26 cellular contexts compared by ENCODE assay signal in the genomic region with DNA sequence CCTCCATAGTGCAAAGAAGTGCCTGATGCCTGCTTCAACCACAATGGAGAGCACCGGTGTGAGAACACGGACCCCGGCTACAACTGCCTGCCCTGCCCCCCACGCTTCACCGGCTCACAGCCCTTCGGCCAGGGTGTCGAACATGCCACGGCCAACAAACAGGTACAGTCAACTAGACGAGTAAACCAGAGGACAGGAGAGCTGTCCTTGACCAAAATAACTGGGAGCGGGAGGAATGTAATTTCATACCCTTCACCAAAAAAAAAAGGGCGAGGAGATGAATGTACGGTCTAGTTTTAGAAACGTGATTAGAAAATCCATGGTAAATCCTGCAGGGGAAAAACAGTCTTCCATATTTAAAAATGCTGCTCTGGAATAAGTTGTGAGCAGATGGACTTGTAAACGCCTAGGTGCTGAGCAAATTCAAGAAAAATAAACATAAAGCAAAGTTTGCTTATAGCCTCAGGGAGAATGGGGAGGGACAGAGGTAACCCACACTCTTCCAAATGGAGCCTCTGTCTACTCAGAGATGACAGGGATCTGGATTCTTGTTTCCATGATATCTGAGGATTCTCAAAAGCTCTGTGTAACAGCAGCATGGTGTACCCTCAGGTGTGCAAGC. TPM values are rescaled to one million over a fixed set of nuclear protein-coding genes. Genes with fewer than 3 reads are reported as not detected.
DNase-seq lines count a peak whose midpoint lies in the region; ATAC-seq and TF ChIP-seq lines count a peak whose summit lies in the region.
"Had no signal": no experiment of that assay in that cellular context is flagged by ENCODE, and none has a peak within 500 bp of the region (broad histone marks: within the 10 kb centered on the region; RNA-seq: fewer than 3 reads in every experiment).

No MANE protein-coding gene starts in this region.

- H2AFZ ChIP-seq in GM23248: no peak overlapping the region
- H2AFZ ChIP-seq: GM23338 had no signal

- H3K4me1 ChIP-seq in GM23248 (ENCODE audit: insufficient read depth) (no peaks in the 10 kb centered on the region; the same call in 1 of the 2 replicates), stomach smooth muscle (ENCODE audit: control insufficient read depth, insufficient read depth, low read length) (peaks cover 50% of the 10 kb centered on the region), psoas muscle (no peaks in the 10 kb centered on the region)

- WGBS in GM23248 (ENCODE audit: low coverage in 1 of 2, low lambda C conversion rate in 2 of 2, missing lambda C conversion rate in 2 of 2), 2 experiments: 77 to 83% methylated on average over 14 of the region's 14 CpGs
- 67 to 80% (median 76%) methylated on average over 14 of the region's 14 CpGs for WGBS in psoas muscle, 3 donors

- H3K79me2 ChIP-seq in GM23248 (ENCODE audit: insufficient read depth): no peaks in the 10 kb centered on the region

- ATAC-seq in psoas muscle: no peak
- no peak for ATAC-seq in GM21717 (IDR thresholded peaks at IDR 0.05; ENCODE audit: unreplicated experiment)
- ATAC-seq in GM19023 (IDR thresholded peaks at IDR 0.05; ENCODE audit: unreplicated experiment): no peak
- ATAC-seq: activated naive CD8-positive, alpha-beta T cell treated with anti-CD3 and anti-CD28 coated beads, Interleukin-2, amount 50 U/mL, for 24 hours; GM23338; stimulated activated naive CD8-positive, alpha-beta T cell treated with anti-CD3 and anti-CD28 coated beads, Interleukin-15, Interleukin-2, amounts not matched to agents 100 U/mL and 50 U/mL, for 24 hours had no signal

- DNase-seq in GM23248: peak; percentile 39
- DNase-seq in chondrocyte (ENCODE audit: low spot score): no peak
- DNase-seq in glomerular visceral epithelial cell (ENCODE audit: extremely low spot score): peak; percentile 8
- no peak for DNase-seq in psoas muscle
- DNase-seq: activated CD4-positive, alpha-beta T cell treated with anti-CD3 and anti-CD28 coated beads, Interleukin-2, amount 50 U/mL, for 1 hour; activated CD8-positive, alpha-beta memory T cell treated with anti-CD3 and anti-CD28 coated beads, Interleukin-2, amount 50 U/mL, for 4 hours; activated effector memory CD4-positive, alpha-beta T cell treated with Interleukin-2 at 50 U/mL for 16 hours; activated naive CD8-positive, alpha-beta T cell treated with anti-CD3 and anti-CD28 coated beads, Interleukin-2, amount 50 U/mL, for 24 hours; BE2C; brain microvascular endothelial cell; NCI-H1417 treated with DMSO at 0.1 percent for 48 hours; NCI-H748 treated with DMSO at 0.1 percent for 48 hours; nephron progenitor cell; SHP77 treated with DMSO at 0.1 percent for 48 hours; stimulated activated CD4-positive, alpha-beta T cell treated with anti-CD3 and anti-CD28 coated beads, Interleukin-4, amount 100 ng/mL, for 1 hour; stimulated activated naive CD8-positive, alpha-beta T cell treated with anti-CD3 and anti-CD28 coated beads, Interleukin-15, Interleukin-2, amounts not matched to agents 100 U/mL and 50 U/mL, for 24 hours; T-helper 1 cell had no signal

- in situ Hi-C loops in GM23248 (cut with MboI): no loop called here

- peak overlapping the region; percentile 95 for H3K27ac ChIP-seq in GM23248
- H3K27ac ChIP-seq in stomach smooth muscle (ENCODE audit: low read length): peak overlapping the region; percentile 24
- H3K27ac ChIP-seq in psoas muscle: no peak overlapping the region
- H3K27ac ChIP-seq: brain microvascular endothelial cell, coronary artery, HL-60 had no signal

- intact Hi-C loops in psoas muscle (cut with DNase I): loop anchor here in 1 of 2 donors (10.0 kb wide), 1 partner anchor 165 kb away; no protein-coding TSS in a partner anchor

- H3K9ac ChIP-seq in GM23248 (peak overlapping the region; percentile 89), stomach smooth muscle (ENCODE audit: low read length in 2 of 2) (no peak overlapping the region)

- TF ChIP-seq CTCF in chondrocyte (IDR thresholded peaks at IDR 0.05) (no peak), psoas muscle (IDR thresholded peaks at IDR 0.05) (no peak)

- peaks cover 98% of the 10 kb centered on the region for H3K4me1 Mint-ChIP-seq in chondrocyte (ENCODE audit: low read depth)
- H3K4me1 Mint-ChIP-seq: GM23338 had no signal

- H3K36me3 Mint-ChIP-seq in chondrocyte (ENCODE audit: low read depth): peaks cover 88% of the 10 kb centered on the region

- H3K27me3 Mint-ChIP-seq in chondrocyte (ENCODE audit: low read depth): no peaks in the 10 kb centered on the region
- H3K27me3 Mint-ChIP-seq: activated naive CD8-positive, alpha-beta T cell treated with anti-CD3 and anti-CD28 coated beads, Interleukin-2, amount 50 U/mL, for 24 hours; progenitor cell of endocrine pancreas had no signal

- H3K9me3 ChIP-seq in GM23248 (ENCODE audit: low read depth): no peaks in the 10 kb centered on the region
- no peaks in the 10 kb centered on the region for H3K9me3 ChIP-seq in stomach smooth muscle (ENCODE audit: control insufficient read depth in 2 of 2, low read length in 2 of 2)
- H3K9me3 ChIP-seq in psoas muscle: no peaks in the 10 kb centered on the region
- H3K9me3 ChIP-seq: BE2C, tibial nerve had no signal

- peak overlapping the region; percentile 74 for H3K4me3 ChIP-seq in GM23248
- H3K4me3 ChIP-seq in stomach smooth muscle (ENCODE audit: low read length in 2 of 2): no peak overlapping the region
- H3K4me3 ChIP-seq in psoas muscle: no peak overlapping the region
- H3K4me3 ChIP-seq: coronary artery, GM23338, smooth muscle cell had no signal

- no peaks in the 10 kb centered on the region for H3K9me2 ChIP-seq in GM23248 (ENCODE audit: insufficient read depth)

- no peaks in the 10 kb centered on the region for H3K27me3 ChIP-seq in GM23248 (replicated peaks; ENCODE audit: insufficient read depth)
- H3K27me3 ChIP-seq in stomach smooth muscle (ENCODE audit: control insufficient read depth in 1 of 2, insufficient read depth in 2 of 2, low read length in 2 of 2): no peaks in the 10 kb centered on the region
- H3K27me3 ChIP-seq in psoas muscle (ENCODE audit: insufficient read depth in 3 of 3, low read length in 2 of 3): peaks cover 0 to 2% (median 0%) of the 10 kb centered on the region in 3 donors
- H3K27me3 ChIP-seq: BE2C, brain microvascular endothelial cell, tibial nerve had no signal

- H3K27ac Mint-ChIP-seq in chondrocyte (ENCODE audit: unreplicated experiment): peak overlapping the region; percentile 81
- H3K27ac Mint-ChIP-seq: activated naive CD8-positive, alpha-beta T cell treated with anti-CD3 and anti-CD28 coated beads, Interleukin-2, amount 50 U/mL, for 24 hours; GM23338; nephron progenitor cell; progenitor cell of endocrine pancreas had no signal

- H3F3A ChIP-seq in GM23248 (ENCODE audit: insufficient read depth): peaks cover 100% of the 10 kb centered on the region

- peak overlapping the region; percentile 53 for H3K4me3 Mint-ChIP-seq in chondrocyte (ENCODE audit: unreplicated experiment)
- H3K4me3 Mint-ChIP-seq: activated naive CD8-positive, alpha-beta T cell treated with anti-CD3 and anti-CD28 coated beads, Interleukin-2, amount 50 U/mL, for 24 hours; GM23338; nephron progenitor cell had no signal

- peak overlapping the region; percentile 75 for H3K4me2 ChIP-seq in GM23248 (ENCODE audit: unreplicated experiment)
- H3K4me2 ChIP-seq: GM23338, smooth muscle cell had no signal

- H3K9me3 Mint-ChIP-seq in chondrocyte (ENCODE audit: low read depth): no peaks in the 10 kb centered on the region
- H3K9me3 Mint-ChIP-seq: activated naive CD8-positive, alpha-beta T cell treated with anti-CD3 and anti-CD28 coated beads, Interleukin-2, amount 50 U/mL, for 24 hours; GM23338; nephron progenitor cell had no signal

- H4K20me1 ChIP-seq in GM23248 (ENCODE audit: insufficient read depth): peaks cover 86% of the 10 kb centered on the region; the same call in 1 of the 2 replicates

- peaks cover 98% of the 10 kb centered on the region for H3K36me3 ChIP-seq in GM23248 (ENCODE audit: low read depth)
- H3K36me3 ChIP-seq in stomach smooth muscle (ENCODE audit: control insufficient read depth in 2 of 2, insufficient read depth in 2 of 2, low read length in 2 of 2): peaks cover 92 to 99% of the 10 kb centered on the region in 2 donors
- peaks cover 0 to 42% of the 10 kb centered on the region in 2 donors for H3K36me3 ChIP-seq in psoas muscle (ENCODE audit: insufficient read depth in 1 of 2, low read depth in 1 of 2)
- H3K36me3 ChIP-seq: BE2C had no signal

RNA-seq across cellular contexts. Expression of a gene that starts 8.4 kb away (rescaled TPM):
- total RNA-seq in GM23248 (2014; rRNA removed; shearing (Covaris generic)): 7,697 and 8,549 TPM in 2 replicates
- polyA plus RNA-seq in GM23248 (2016; fragmentation: Nextera tagmentation; extraction: Ambion mirVana): 2,858 and 2,877 TPM in 2 replicates
- 1,967 to 2,361 TPM (median 2,311 TPM) in 3 replicates for total RNA-seq in chondrocyte
- 10 to 100 TPM in 3 of 4 donors, 1 to 10 TPM in 1; 9.5 to 40.1 (median 27.1) TPM for total RNA-seq in psoas muscle
- polyA plus RNA-seq in psoas muscle: 1 to 10 TPM; 3.3 to 9.7 (median 4.5) TPM

Comparison
In these comparisons a context has a peak if more than half of its experiments do, and no peak if none do; other contexts are left out.
1. DNase-seq: peak in GM23248 (single experiment) and glomerular visceral epithelial cell (single experiment); none in chondrocyte (single experiment) and psoas muscle (0 of 2).
2. RNA of a gene that starts 8.4 kb away (total RNA-seq): 7,697 to 8,549 TPM in GM23248 and 1,967 to 2,361 TPM in chondrocyte; 9.5 to 40.1 TPM in psoas muscle; every median in the first group is over 10 times any median in the second.